In genomic region chrX:47613082-47613481, GRCh38 we compare ENCODE assay signal across 12 cellular contexts. TPM values are rescaled to one million over a fixed set of nuclear protein-coding genes. Genes with fewer than 3 reads are reported as not detected.
DNase-seq lines count a peak whose midpoint lies in the region; FAIRE-seq and TF ChIP-seq lines count a peak whose summit lies in the region.
"Had no signal": no experiment of that assay in that cellular context is flagged by ENCODE, and none has a peak within 500 bp of the region (broad histone marks: within the 10 kb centered on the region; RNA-seq: fewer than 3 reads in every experiment).

No MANE protein-coding gene starts in this region.

- H3K27me3 ChIP-seq in bronchial epithelial cell (ENCODE audit: control insufficient read depth, insufficient read depth, low read length) (no peaks in the 10 kb centered on the region), esophagus squamous epithelium (no peaks in the 10 kb centered on the region)

- intact Hi-C loops in esophagus squamous epithelium (cut with DNase I) = no loop called here

- no peaks in the 10 kb centered on the region for H3K36me3 ChIP-seq in bronchial epithelial cell (ENCODE audit: control insufficient read depth, insufficient read depth, low read length)
- no peaks in the 10 kb centered on the region for H3K36me3 ChIP-seq in esophagus squamous epithelium

- TF ChIP-seq CTCF in bronchial epithelial cell (IDR thresholded peaks at IDR 0.05; ENCODE audit: insufficient read depth, low read length, severe bottlenecking) (no peak), esophagus squamous epithelium (IDR thresholded peaks at IDR 0.05) (no peak)

- 89 to 94% methylated on average over 6 to 8 of the region's 8 CpGs for WGBS in esophagus squamous epithelium, 2 donors

- H3K9me3 ChIP-seq in esophagus squamous epithelium = no peaks in the 10 kb centered on the region

- no peaks in the 10 kb centered on the region for H3K4me1 ChIP-seq in esophagus squamous epithelium

- no peak overlapping the region for H3K27ac ChIP-seq in esophagus squamous epithelium
- H3K27ac ChIP-seq: GM23248 had no signal

- FAIRE-seq in bronchial epithelial cell (lab: Jason Lieb, UNC) = peak; percentile 40

- DNase-seq in Daoy (ENCODE audit: low read depth) (peak; percentile 20), NCI-H2171 treated with DMSO at 0.1 percent for 48 hours (lab: John Stamatoyannopoulos, UW) (peak; percentile 66), bronchial epithelial cell (ENCODE audit: low read depth) (no peak), mesenteric fat pad (ENCODE audit: low spot score) (peak; percentile 28), putamen (ENCODE audit: low spot score) (no peak), esophagus squamous epithelium (lab: John Stamatoyannopoulos, UW) (no peak)
- DNase-seq in activated T-cell treated with anti-CD3 and anti-CD28 coated beads, Interleukin-2, amount 50 U/mL, for 48 hours = no peak
- DNase-seq: GM23248, NCI-H1436 treated with DMSO at 0.1 percent for 48 hours, NCI-H774, SIG-M5 had no signal

- H3K4me3 ChIP-seq in bronchial epithelial cell (ENCODE audit: low read depth, low read length) = no peak overlapping the region
- H3K4me3 ChIP-seq in esophagus squamous epithelium = no peak overlapping the region
- H3K4me3 ChIP-seq: GM23248 had no signal

- TF ChIP-seq POLR2A in esophagus squamous epithelium (IDR thresholded peaks at IDR 0.05) = no peak

RNA-seq across cellular contexts. Expression of gene SYN1, which starts 6.6 kb away (rescaled TPM):
- total RNA-seq in Daoy (2014; rRNA removed; shearing (Covaris generic)) = not detected in 2 replicates
- total RNA-seq in bronchial epithelial cell = 0.26 TPM in 1 of 2 replicates, not detected in the other
- not detected for total RNA-seq in mesenteric fat pad
- under 1 TPM in 1 of 4 donors, not detected in 3; 0.31 TPM for total RNA-seq in esophagus squamous epithelium
- total RNA-seq: GM23248, HT1080 had no signal

RNA-seq across cellular contexts. Expression of gene CFP, which starts 16.6 kb away (rescaled TPM):
- 0.74 TPM in 1 of 2 replicates, not detected in the other for total RNA-seq in Daoy (2014; rRNA removed; shearing (Covaris generic))
- total RNA-seq in bronchial epithelial cell (under 0.01 and 0.26 TPM in 2 replicates), mesenteric fat pad (11.8 TPM), esophagus squamous epithelium (1 to 10 TPM in 3 of 4 donors, under 1 TPM in 1; 0.83 to 3.8 (median 1.9) TPM)
- total RNA-seq: GM23248 had no signal

RNA-seq across cellular contexts. Expression of gene TIMP1, which starts 30.8 kb away (rescaled TPM):
- 97.1 and 133 TPM in 2 replicates for total RNA-seq in Daoy (2014; rRNA removed; shearing (Covaris generic))
- 32.0 and 57.1 TPM in 2 replicates for total RNA-seq in bronchial epithelial cell
- total RNA-seq in mesenteric fat pad = 410 TPM
- 10 to 100 TPM; 10.9 to 90.6 (median 36.7) TPM for total RNA-seq in esophagus squamous epithelium

RNA-seq across cellular contexts. Expression of gene ELK1, which starts 37.3 kb away (rescaled TPM):
- total RNA-seq in Daoy (2014; rRNA removed; shearing (Covaris generic)) = 24.9 and 32.2 TPM in 2 replicates
- total RNA-seq in bronchial epithelial cell (8.4 and 9.5 TPM in 2 replicates), mesenteric fat pad (40.3 TPM), esophagus squamous epithelium (10 to 100 TPM; 11.4 to 22.6 (median 15.9) TPM)

RNA-seq across cellular contexts. Expression of gene UXT, which starts 45.9 kb away (rescaled TPM):
- 145 TPM in 2 replicates for total RNA-seq in Daoy (2014; rRNA removed; shearing (Covaris generic))
- 109 and 144 TPM in 2 replicates for total RNA-seq in bronchial epithelial cell
- total RNA-seq in mesenteric fat pad = 81.7 TPM
- total RNA-seq in esophagus squamous epithelium = 100 to 1,000 TPM in 2 of 4 donors, 10 to 100 TPM in 2; 44.1 to 128 (median 87.8) TPM

Comparison
In these comparisons a context has a peak if more than half of its experiments do, and no peak if none do; other contexts are left out.
1. DNase-seq: peak in Daoy (single experiment), NCI-H2171 treated with DMSO at 0.1 percent for 48 hours (single experiment) and mesenteric fat pad (single experiment); none in bronchial epithelial cell (single experiment), putamen (single experiment), activated T-cell treated with anti-CD3 and anti-CD28 coated beads, Interleukin-2, amount 50 U/mL, for 48 hours (0 of 2) and esophagus squamous epithelium (single experiment).